Comparison of ENCODE assay signal across 1 cellular context in the genomic region with DNA sequence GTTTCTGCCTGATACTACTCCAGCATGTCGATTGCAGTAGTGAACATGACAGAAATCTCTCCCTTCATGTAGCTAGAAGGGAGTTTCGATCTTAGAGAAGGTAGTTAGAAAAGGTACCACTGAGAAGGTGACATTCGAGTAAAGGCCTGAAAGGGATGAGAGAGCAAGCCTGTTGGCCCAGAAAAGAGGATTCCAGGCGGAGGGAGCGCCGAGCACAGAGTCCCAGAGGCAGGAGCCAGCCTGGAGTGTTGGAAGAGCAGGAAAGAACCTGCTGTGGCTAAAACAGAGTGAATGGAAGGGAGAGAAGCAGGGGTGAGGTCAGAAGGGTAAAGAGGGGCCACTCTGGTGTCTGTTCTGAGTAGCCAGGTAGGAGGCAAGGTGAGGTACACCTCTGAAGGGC.
TF ChIP-seq lines count a peak whose summit lies in the region.

No MANE protein-coding gene starts in this region.

TF ChIP-seq in GM23338, 12 proteins besides CTCF, POLR2A, EP300 and RAD21 (continued from another document):
- TF ChIP-seq, protein P1, sequence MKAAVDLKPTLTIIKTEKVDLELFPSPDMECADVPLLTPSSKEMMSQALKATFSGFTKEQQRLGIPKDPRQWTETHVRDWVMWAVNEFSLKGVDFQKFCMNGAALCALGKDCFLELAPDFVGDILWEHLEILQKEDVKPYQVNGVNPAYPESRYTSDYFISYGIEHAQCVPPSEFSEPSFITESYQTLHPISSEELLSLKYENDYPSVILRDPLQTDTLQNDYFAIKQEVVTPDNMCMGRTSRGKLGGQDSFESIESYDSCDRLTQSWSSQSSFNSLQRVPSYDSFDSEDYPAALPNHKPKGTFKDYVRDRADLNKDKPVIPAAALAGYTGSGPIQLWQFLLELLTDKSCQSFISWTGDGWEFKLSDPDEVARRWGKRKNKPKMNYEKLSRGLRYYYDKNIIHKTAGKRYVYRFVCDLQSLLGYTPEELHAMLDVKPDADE (IDR thresholded peaks at IDR 0.05), result no peak
- no peak for TF ChIP-seq EZH2 (IDR thresholded peaks at IDR 0.05; ENCODE audit: low read depth, unreplicated experiment)
- no peak for TF ChIP-seq CREB1 (CRISPR knock-in tag; IDR thresholded peaks at IDR 0.05; ENCODE audit: low read depth)
- TF ChIP-seq NANOG (IDR thresholded peaks at IDR 0.05; ENCODE audit: borderline replicate concordance), result no peak
- TF ChIP-seq STAT1 (IDR thresholded peaks at IDR 0.05; ENCODE audit: unreplicated experiment), result no peak
- no peak for TF ChIP-seq ZNF331 (CRISPR knock-in tag; IDR thresholded peaks at IDR 0.05; ENCODE audit: low read depth)
- TF ChIP-seq, protein P2, sequence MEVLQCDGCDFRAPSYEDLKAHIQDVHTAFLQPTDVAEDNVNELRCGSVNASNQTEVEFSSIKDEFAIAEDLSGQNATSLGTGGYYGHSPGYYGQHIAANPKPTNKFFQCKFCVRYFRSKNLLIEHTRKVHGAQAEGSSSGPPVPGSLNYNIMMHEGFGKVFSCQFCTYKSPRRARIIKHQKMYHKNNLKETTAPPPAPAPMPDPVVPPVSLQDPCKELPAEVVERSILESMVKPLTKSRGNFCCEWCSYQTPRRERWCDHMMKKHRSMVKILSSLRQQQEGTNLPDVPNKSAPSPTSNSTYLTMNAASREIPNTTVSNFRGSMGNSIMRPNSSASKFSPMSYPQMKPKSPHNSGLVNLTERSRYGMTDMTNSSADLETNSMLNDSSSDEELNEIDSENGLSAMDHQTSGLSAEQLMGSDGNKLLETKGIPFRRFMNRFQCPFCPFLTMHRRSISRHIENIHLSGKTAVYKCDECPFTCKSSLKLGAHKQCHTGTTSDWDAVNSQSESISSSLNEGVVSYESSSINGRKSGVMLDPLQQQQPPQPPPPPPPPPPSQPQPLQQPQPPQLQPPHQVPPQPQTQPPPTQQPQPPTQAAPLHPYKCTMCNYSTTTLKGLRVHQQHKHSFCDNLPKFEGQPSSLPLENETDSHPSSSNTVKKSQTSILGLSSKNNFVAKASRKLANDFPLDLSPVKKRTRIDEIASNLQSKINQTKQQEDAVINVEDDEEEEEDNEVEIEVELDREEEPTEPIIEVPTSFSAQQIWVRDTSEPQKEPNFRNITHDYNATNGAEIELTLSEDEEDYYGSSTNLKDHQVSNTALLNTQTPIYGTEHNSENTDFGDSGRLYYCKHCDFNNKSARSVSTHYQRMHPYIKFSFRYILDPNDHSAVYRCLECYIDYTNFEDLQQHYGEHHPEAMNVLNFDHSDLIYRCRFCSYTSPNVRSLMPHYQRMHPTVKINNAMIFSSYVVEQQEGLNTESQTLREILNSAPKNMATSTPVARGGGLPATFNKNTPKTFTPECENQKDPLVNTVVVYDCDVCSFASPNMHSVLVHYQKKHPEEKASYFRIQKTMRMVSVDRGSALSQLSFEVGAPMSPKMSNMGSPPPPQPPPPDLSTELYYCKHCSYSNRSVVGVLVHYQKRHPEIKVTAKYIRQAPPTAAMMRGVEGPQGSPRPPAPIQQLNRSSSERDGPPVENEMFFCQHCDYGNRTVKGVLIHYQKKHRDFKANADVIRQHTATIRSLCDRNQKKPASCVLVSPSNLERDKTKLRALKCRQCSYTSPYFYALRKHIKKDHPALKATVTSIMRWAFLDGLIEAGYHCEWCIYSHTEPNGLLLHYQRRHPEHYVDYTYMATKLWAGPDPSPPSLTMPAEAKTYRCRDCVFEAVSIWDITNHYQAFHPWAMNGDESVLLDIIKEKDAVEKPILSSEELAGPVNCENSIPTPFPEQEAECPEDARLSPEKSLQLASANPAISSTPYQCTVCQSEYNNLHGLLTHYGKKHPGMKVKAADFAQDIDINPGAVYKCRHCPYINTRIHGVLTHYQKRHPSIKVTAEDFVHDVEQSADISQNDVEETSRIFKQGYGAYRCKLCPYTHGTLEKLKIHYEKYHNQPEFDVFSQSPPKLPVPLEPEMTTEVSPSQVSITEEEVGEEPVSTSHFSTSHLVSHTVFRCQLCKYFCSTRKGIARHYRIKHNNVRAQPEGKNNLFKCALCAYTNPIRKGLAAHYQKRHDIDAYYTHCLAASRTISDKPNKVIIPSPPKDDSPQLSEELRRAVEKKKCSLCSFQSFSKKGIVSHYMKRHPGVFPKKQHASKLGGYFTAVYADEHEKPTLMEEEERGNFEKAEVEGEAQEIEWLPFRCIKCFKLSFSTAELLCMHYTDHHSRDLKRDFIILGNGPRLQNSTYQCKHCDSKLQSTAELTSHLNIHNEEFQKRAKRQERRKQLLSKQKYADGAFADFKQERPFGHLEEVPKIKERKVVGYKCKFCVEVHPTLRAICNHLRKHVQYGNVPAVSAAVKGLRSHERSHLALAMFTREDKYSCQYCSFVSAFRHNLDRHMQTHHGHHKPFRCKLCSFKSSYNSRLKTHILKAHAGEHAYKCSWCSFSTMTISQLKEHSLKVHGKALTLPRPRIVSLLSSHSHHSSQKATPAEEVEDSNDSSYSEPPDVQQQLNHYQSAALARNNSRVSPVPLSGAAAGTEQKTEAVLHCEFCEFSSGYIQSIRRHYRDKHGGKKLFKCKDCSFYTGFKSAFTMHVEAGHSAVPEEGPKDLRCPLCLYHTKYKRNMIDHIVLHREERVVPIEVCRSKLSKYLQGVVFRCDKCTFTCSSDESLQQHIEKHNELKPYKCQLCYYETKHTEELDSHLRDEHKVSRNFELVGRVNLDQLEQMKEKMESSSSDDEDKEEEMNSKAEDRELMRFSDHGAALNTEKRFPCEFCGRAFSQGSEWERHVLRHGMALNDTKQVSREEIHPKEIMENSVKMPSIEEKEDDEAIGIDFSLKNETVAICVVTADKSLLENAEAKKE (CRISPR knock-in tag; IDR thresholded peaks at IDR 0.05), result no peak
- no peak for TF ChIP-seq JUNB (IDR thresholded peaks at IDR 0.05; ENCODE audit: unreplicated experiment)
- TF ChIP-seq POLR2AphosphoS5 (IDR thresholded peaks at IDR 0.05; ENCODE audit: low read depth), result no peak
